Comparison of ENCODE assay signal across 1 cellular context in the genomic region with DNA sequence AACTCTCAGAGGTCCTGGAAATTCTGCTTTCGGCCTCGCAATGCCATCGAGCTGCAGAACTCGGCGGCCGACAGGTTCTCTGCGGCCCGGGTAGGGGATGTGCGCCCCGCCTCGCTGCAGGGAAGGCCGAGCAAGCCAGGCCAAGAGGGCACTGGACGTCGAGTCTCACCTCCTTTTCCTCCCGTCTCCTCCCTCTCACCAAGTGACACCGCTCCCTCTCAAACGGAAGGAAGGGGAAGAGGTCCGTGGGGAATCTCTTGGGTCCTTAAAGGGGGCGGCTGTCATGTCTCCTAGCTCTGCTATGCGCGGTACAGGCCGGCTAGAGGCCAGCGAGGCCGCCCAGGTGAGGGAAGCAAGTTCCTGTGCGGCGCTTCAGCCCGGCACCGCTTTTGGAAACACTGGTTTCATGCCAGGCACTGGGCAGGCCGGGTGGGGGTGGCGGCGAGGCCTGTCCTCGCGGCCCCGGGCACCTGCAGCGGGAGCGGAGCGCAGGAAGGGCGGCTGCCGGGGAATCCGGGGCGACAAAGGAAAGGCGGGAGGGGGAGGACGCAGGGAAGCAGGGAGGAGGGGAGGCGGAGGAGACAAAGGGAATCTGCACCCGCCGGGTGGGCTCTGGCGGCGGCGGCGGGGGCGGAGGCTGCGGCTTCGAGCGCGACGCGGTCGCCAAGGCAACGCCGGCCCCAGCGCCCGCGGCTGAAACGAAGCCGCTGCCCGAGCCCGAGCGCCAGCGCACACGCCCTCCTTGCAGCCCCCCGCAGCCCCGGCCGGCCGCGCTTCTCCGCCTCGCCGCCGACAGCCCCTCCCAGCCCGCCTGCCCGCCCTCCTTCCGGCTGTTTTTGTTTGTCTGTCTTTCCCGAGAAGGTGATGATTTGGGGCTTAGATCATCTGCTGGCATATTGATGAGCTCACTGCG.
TF ChIP-seq lines count a peak whose summit lies in the region.

No MANE protein-coding gene starts in this region.

TF ChIP-seq in IMR-90, 13 proteins besides CTCF, POLR2A, EP300 and RAD21:
- TF ChIP-seq BHLHE40 (IDR thresholded peaks at IDR 0.05; ENCODE audit: low read depth, low read length) (no peak), RFX5 (IDR thresholded peaks at IDR 0.05; ENCODE audit: low read depth, low read length) (no peak), CEBPB (IDR thresholded peaks at IDR 0.05; ENCODE audit: low read depth, low read length) (no peak), RCOR1 (IDR thresholded peaks at IDR 0.05; ENCODE audit: insufficient replicate concordance, low read length) (no peak), MXI1 (IDR thresholded peaks at IDR 0.05; ENCODE audit: borderline replicate concordance, low read depth, low read length) (no peak), SMC3 (IDR thresholded peaks at IDR 0.05; ENCODE audit: low read depth, low read length) (no peak), MAFK (IDR thresholded peaks at IDR 0.05; ENCODE audit: low read depth, low read length) (no peak), CHD1 (IDR thresholded peaks at IDR 0.05; ENCODE audit: low read depth, low read length) (no peak), FOS (IDR thresholded peaks at IDR 0.05; ENCODE audit: low read depth, low read length) (no peak), MAZ (IDR thresholded peaks at IDR 0.05; ENCODE audit: borderline replicate concordance, low read depth, low read length) (no peak), NFE2L2 (IDR thresholded peaks at IDR 0.05; ENCODE audit: low read depth, low read length) (no peak)
- TF ChIP-seq, protein P1, sequence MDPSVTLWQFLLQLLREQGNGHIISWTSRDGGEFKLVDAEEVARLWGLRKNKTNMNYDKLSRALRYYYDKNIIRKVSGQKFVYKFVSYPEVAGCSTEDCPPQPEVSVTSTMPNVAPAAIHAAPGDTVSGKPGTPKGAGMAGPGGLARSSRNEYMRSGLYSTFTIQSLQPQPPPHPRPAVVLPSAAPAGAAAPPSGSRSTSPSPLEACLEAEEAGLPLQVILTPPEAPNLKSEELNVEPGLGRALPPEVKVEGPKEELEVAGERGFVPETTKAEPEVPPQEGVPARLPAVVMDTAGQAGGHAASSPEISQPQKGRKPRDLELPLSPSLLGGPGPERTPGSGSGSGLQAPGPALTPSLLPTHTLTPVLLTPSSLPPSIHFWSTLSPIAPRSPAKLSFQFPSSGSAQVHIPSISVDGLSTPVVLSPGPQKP (IDR thresholded peaks at IDR 0.05; ENCODE audit: borderline replicate concordance, low read depth, low read length), result no peak
- TF ChIP-seq, protein P2, sequence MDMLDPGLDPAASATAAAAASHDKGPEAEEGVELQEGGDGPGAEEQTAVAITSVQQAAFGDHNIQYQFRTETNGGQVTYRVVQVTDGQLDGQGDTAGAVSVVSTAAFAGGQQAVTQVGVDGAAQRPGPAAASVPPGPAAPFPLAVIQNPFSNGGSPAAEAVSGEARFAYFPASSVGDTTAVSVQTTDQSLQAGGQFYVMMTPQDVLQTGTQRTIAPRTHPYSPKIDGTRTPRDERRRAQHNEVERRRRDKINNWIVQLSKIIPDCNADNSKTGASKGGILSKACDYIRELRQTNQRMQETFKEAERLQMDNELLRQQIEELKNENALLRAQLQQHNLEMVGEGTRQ (IDR thresholded peaks at IDR 0.05; ENCODE audit: low read depth, low read length), result no peak
